Comparison of ENCODE assay signal across 20 cellular contexts in genomic region chr6:27767851-27768250, GRCh38.
"Had no signal": no experiment of that assay in that cellular context is flagged by ENCODE, and none has a peak within 500 bp of the region (broad histone marks: within the 10 kb centered on the region; RNA-seq: fewer than 3 reads in every experiment).

No MANE protein-coding gene starts in this region.

- H3K36me3 ChIP-seq: MG63 had no signal

- DNase-seq: IMR-90, Karpas-422, KG1, MG63, NCI-H1092, NCI-H1105 treated with DMSO at 0.1 percent for 48 hours, NCI-H1417 treated with DMSO at 0.1 percent for 48 hours, NCI-H146, NCI-H1694 treated with DMSO at 0.1 percent for 48 hours, NCI-H1930, NCI-H2081, NCI-H2107, NCI-H2227 treated with DMSO at 0.1 percent for 48 hours, NCI-H524, NCI-H69, NCI-H774, RPMI8226, SHP77, SK-N-SH had no signal

- H3K9ac ChIP-seq: SK-N-SH had no signal

- H3K27me3 ChIP-seq: MG63 had no signal

- ATAC-seq: HepG2 had no signal

- H3K4me3 ChIP-seq: MG63 had no signal

- H3K9me3 ChIP-seq: MG63, SK-N-SH had no signal

- H3K4me2 ChIP-seq: SK-N-SH had no signal
